In genomic region chr19:7391218-7391670, GRCh38 we compare ENCODE assay signal across 12 cellular contexts. TPM values are rescaled to one million over a fixed set of nuclear protein-coding genes. Genes with fewer than 3 reads are reported as not detected.
A peak's percentile ranks its signal among the peaks of the same experiment; 100 is the strongest.
DNase-seq lines count a peak whose midpoint lies in the region; ATAC-seq and TF ChIP-seq lines count a peak whose summit lies in the region.
"Had no signal": no experiment of that assay in that cellular context is flagged by ENCODE, and none has a peak within 500 bp of the region (broad histone marks: within the 10 kb centered on the region; RNA-seq: fewer than 3 reads in every experiment).

No MANE protein-coding gene starts in this region.

- H3K27ac ChIP-seq in right atrium auricular region (no peak overlapping the region), upper lobe of right lung (no peak overlapping the region)
- H3K27ac ChIP-seq: dorsolateral prefrontal cortex, left lung, sigmoid colon had no signal

- H3K27me3 Mint-ChIP-seq in IgD-negative memory B cell (no peaks in the 10 kb centered on the region), nephron progenitor cell (ENCODE audit: low read depth, poor library complexity) (peaks cover 24% of the 10 kb centered on the region)

- intact Hi-C loops in upper lobe of right lung (cut with DNase I), result no loop called here

- H3K36me3 Mint-ChIP-seq in IgD-negative memory B cell (peaks cover 5% of the 10 kb centered on the region), nephron progenitor cell (ENCODE audit: low read depth) (no peaks in the 10 kb centered on the region)

- H3K27ac Mint-ChIP-seq in IgD-negative memory B cell (peak overlapping the region; percentile 46 to 82 (median 62)), nephron progenitor cell (no peak overlapping the region)

- H3K27me3 ChIP-seq in right atrium auricular region (no peaks in the 10 kb centered on the region), upper lobe of right lung (no peaks in the 10 kb centered on the region)
- H3K27me3 ChIP-seq: dorsolateral prefrontal cortex, left lung, sigmoid colon had no signal

- ATAC-seq in upper lobe of right lung, result no peak
- ATAC-seq: left lung had no signal

- no peaks in the 10 kb centered on the region for H3K9me3 ChIP-seq in right atrium auricular region
- no peaks in the 10 kb centered on the region for H3K9me3 ChIP-seq in upper lobe of right lung
- H3K9me3 ChIP-seq: left lung, sigmoid colon had no signal

- DNase-seq in DMS53 (lab: John Stamatoyannopoulos, UW) (peak; percentile 93), dermis blood vessel endothelial cell (peak; percentile 92), nephron progenitor cell (no peak), inferior parietal cortex (ENCODE audit: extremely low spot score) (no peak), right atrium auricular region (ENCODE audit: low spot score) (no peak), NCI-H526 treated with DMSO at 0.1 percent for 48 hours (lab: John Stamatoyannopoulos, UW) (no peak), upper lobe of right lung (no peak)
- DNase-seq: DND-41, dorsolateral prefrontal cortex, left lung, sigmoid colon had no signal

- H3K36me3 ChIP-seq in right atrium auricular region (no peaks in the 10 kb centered on the region), upper lobe of right lung (no peaks in the 10 kb centered on the region)

- H3K9me3 Mint-ChIP-seq in IgD-negative memory B cell, result no peaks in the 10 kb centered on the region
- H3K9me3 Mint-ChIP-seq in nephron progenitor cell, result no peaks in the 10 kb centered on the region

- H3K4me3 ChIP-seq in right atrium auricular region (no peak overlapping the region), upper lobe of right lung (no peak overlapping the region)
- H3K4me3 ChIP-seq: dorsolateral prefrontal cortex, left lung, sigmoid colon had no signal

- peaks cover 0 to 15% of the 10 kb centered on the region in 2 donors for H3K4me1 ChIP-seq in right atrium auricular region
- H3K4me1 ChIP-seq in upper lobe of right lung, result peaks cover 10% of the 10 kb centered on the region

- H3K4me1 Mint-ChIP-seq in IgD-negative memory B cell (peaks cover 26 to 33% (median 32%) of the 10 kb centered on the region in 3 donors), nephron progenitor cell (peaks cover 18% of the 10 kb centered on the region)

- TF ChIP-seq CTCF in nephron progenitor cell (IDR thresholded peaks at IDR 0.05), result no peak
- TF ChIP-seq CTCF in right atrium auricular region (IDR thresholded peaks at IDR 0.05), result no peak
- TF ChIP-seq CTCF in upper lobe of right lung (IDR thresholded peaks at IDR 0.05), result no peak

- H3K4me3 Mint-ChIP-seq in IgD-negative memory B cell (peak overlapping the region in 2 of 4 donors; percentile 9 to 52), nephron progenitor cell (peak overlapping the region; percentile 21)

RNA-seq across cellular contexts. Expression of gene ARHGEF18, which starts 42.5 kb away (rescaled TPM):
- polyA plus RNA-seq in IgD-negative memory B cell, result 12.6 TPM
- total RNA-seq in dermis blood vessel endothelial cell (37.8 and 45.3 TPM in 2 replicates), right atrium auricular region (10 to 100 TPM in 1 of 2 donors, 1 to 10 TPM in 1; 8.3 to 14.0 TPM), upper lobe of right lung (50.4 TPM)

Comparison
In these comparisons a context has a peak if more than half of its experiments do, and no peak if none do; other contexts are left out.
1. DNase-seq: peak in DMS53 (single experiment) and dermis blood vessel endothelial cell (single experiment); none in nephron progenitor cell (single experiment), inferior parietal cortex (single experiment), right atrium auricular region (single experiment), NCI-H526 treated with DMSO at 0.1 percent for 48 hours (single experiment) and upper lobe of right lung (single experiment).